In genomic region chr15:68430471-68431036, GRCh38 we compare ENCODE assay signal across 14 cellular contexts. TPM values are rescaled to one million over a fixed set of nuclear protein-coding genes. Genes with fewer than 3 reads are reported as not detected.
A peak's percentile ranks its signal among the peaks of the same experiment; 100 is the strongest.
DNase-seq lines count a peak whose midpoint lies in the region; ATAC-seq and TF ChIP-seq lines count a peak whose summit lies in the region.
"Had no signal": no experiment of that assay in that cellular context is flagged by ENCODE, and none has a peak within 500 bp of the region (broad histone marks: within the 10 kb centered on the region; RNA-seq: fewer than 3 reads in every experiment).

No MANE protein-coding gene starts in this region.

- no peak overlapping the region for H3K27ac Mint-ChIP-seq in natural killer cell

- H3K27ac ChIP-seq in ACC112 (ENCODE audit: low read depth, low read length) = no peak overlapping the region
- no peak overlapping the region for H3K27ac ChIP-seq in SK-N-MC
- H3K27ac ChIP-seq: VCaP had no signal

- H3K9me3 ChIP-seq in SK-N-MC (ENCODE audit: low read depth, low read length) = no peaks in the 10 kb centered on the region
- H3K9me3 ChIP-seq: mucosa of descending colon had no signal

- ATAC-seq in natural killer cell (no peak), GM21367 (IDR thresholded peaks at IDR 0.05; ENCODE audit: unreplicated experiment) (no peak)
- ATAC-seq: K562, Panc1 had no signal

- intact Hi-C loops in posterior vena cava (cut with DNase I) (no loop called here), natural killer cell (cut with micrococcal nuclease) (no loop called here)

- no peaks in the 10 kb centered on the region for H3K79me2 ChIP-seq in ACC112 (ENCODE audit: control insufficient read depth, insufficient read depth, low read length, unreplicated experiment)

- H3K4me1 ChIP-seq in ACC112 (ENCODE audit: control insufficient read depth, insufficient read depth, low read length, unreplicated experiment) = no peaks in the 10 kb centered on the region

- H3K36me3 Mint-ChIP-seq in natural killer cell = no peaks in the 10 kb centered on the region

- H3K4me1 Mint-ChIP-seq in natural killer cell = no peaks in the 10 kb centered on the region

- DNase-seq in SK-N-MC (ENCODE audit: low read depth, low spot score) (no peak), fibroblast of villous mesenchyme (ENCODE audit: low read depth) (no peak), posterior vena cava (ENCODE audit: low spot score) (peak; percentile 28), SKM-1 (lab: John Stamatoyannopoulos, UW; ENCODE audit: unreplicated experiment) (no peak), natural killer cell (no peak), AG08395 (ENCODE audit: low spot score) (no peak)
- DNase-seq: C1 segment of cervical spinal cord, NCI-H2107 had no signal

- H3K27me3 ChIP-seq in ACC112 (ENCODE audit: insufficient read depth, low read length) = peaks cover 53% of the 10 kb centered on the region

- H3K4me3 ChIP-seq in ACC112 (ENCODE audit: low read depth, low read length) (peak overlapping the region; percentile 93), SK-N-MC (peak overlapping the region; percentile 80), fibroblast of villous mesenchyme (ENCODE audit: low read depth, low read length) (peak overlapping the region; percentile 56)
- H3K4me3 ChIP-seq: K562, mucosa of descending colon had no signal

- H3K36me3 ChIP-seq in ACC112 (ENCODE audit: insufficient read depth, low read length) (no peaks in the 10 kb centered on the region), SK-N-MC (ENCODE audit: insufficient read depth, low read length) (no peaks in the 10 kb centered on the region)

- no peaks in the 10 kb centered on the region for H3K9me3 Mint-ChIP-seq in natural killer cell

- H3K27me3 Mint-ChIP-seq in natural killer cell (ENCODE audit: low read depth in 2 of 2) = peaks cover 32 to 57% of the 10 kb centered on the region in 2 donors

- H2AFZ ChIP-seq in ACC112 (ENCODE audit: low read length, unreplicated experiment) = no peak overlapping the region

- TF ChIP-seq CTCF in fibroblast of villous mesenchyme (IDR thresholded peaks at IDR 0.05; ENCODE audit: insufficient read depth, low read depth, low read length) (no peak), natural killer cell (IDR thresholded peaks at IDR 0.05) (no peak)

- no peak overlapping the region for H3K9ac ChIP-seq in SK-N-MC (ENCODE audit: insufficient read length)

- no peak overlapping the region for H3K4me3 Mint-ChIP-seq in natural killer cell

RNA-seq across cellular contexts. Expression of gene ITGA11, which starts 1.4 kb away (rescaled TPM):
- total RNA-seq in fibroblast of villous mesenchyme (87.7 and 159 TPM in 2 replicates), posterior vena cava (10 to 100 TPM; 23.1 to 62.5 TPM), natural killer cell (not detected)
- total RNA-seq: K562 had no signal

Comparison
In these comparisons a context has a peak if more than half of its experiments do, and no peak if none do; other contexts are left out.
1. RNA of gene ITGA11, which starts 1.4 kb away (total RNA-seq): 87.7 to 159 TPM in fibroblast of villous mesenchyme and 23.1 to 62.5 TPM in posterior vena cava; not detected in natural killer cell; every median in the first group is over 10 times any median in the second.
2. Peak in every context shown above with its lines, with median percentiles within 50 percentile points of each other: H3K4me3 ChIP-seq.